In genomic region chr11:66258473-66258893, GRCh38 we compare ENCODE assay signal across 8 cellular contexts. TPM values are rescaled to one million over a fixed set of nuclear protein-coding genes. Genes with fewer than 3 reads are reported as not detected.
DNase-seq lines count a peak whose midpoint lies in the region; ATAC-seq and TF ChIP-seq lines count a peak whose summit lies in the region.

No MANE protein-coding gene starts in this region.

- H3K36me3 ChIP-seq in cardiac muscle cell = no peaks in the 10 kb centered on the region
- no peaks in the 10 kb centered on the region for H3K36me3 ChIP-seq in breast epithelium
- H3K36me3 ChIP-seq in mesendoderm (ENCODE audit: control insufficient read depth, insufficient read depth, low read length) = peaks cover 15% of the 10 kb centered on the region
- peaks cover 0 to 31% of the 10 kb centered on the region in 2 donors for H3K36me3 ChIP-seq in vagina

- TF ChIP-seq CTCF in cardiac muscle cell (IDR thresholded peaks at IDR 0.05; ENCODE audit: low read depth, low read length) (no peak), breast epithelium (IDR thresholded peaks at IDR 0.05) (peak in 1 of 3 donors; percentile 3), vagina (IDR thresholded peaks at IDR 0.05) (no peak)

- no peak for DNase-seq in cardiac muscle cell (ENCODE audit: low read depth in 1 of 2, low spot score in 1 of 2)
- DNase-seq in cardiac septum (ENCODE audit: low spot score) = no peak
- no peak for DNase-seq in breast epithelium (ENCODE audit: low spot score in 2 of 2)
- DNase-seq in mesendoderm = no peak
- no peak for DNase-seq in vagina (ENCODE audit: extremely low spot score in 2 of 2)
- no peak for DNase-seq in ureter (ENCODE audit: low spot score)
- no peak for DNase-seq in cerebellar cortex (ENCODE audit: low spot score)

- H3K79me2 ChIP-seq in mesendoderm (ENCODE audit: control insufficient read depth, insufficient read depth, low read length) = peaks cover 1% of the 10 kb centered on the region

- H3K18ac ChIP-seq in mesendoderm (ENCODE audit: low read length) = no peak overlapping the region

- H2BK5ac ChIP-seq in mesendoderm (ENCODE audit: low read length) = no peak overlapping the region

- no peak overlapping the region for H2BK120ac ChIP-seq in mesendoderm (ENCODE audit: low read depth, low read length)

- no peak for TF ChIP-seq POLR2A in breast epithelium (IDR thresholded peaks at IDR 0.05)
- no peak for TF ChIP-seq POLR2A in vagina (IDR thresholded peaks at IDR 0.05)

- no CpG with 5 or more reads among the region's 28 CpGs for WGBS in mesendoderm (ENCODE audit: extremely low coverage, insufficient coverage, low lambda C conversion rate)

- no peak overlapping the region for H2BK15ac ChIP-seq in mesendoderm (replicated peaks; ENCODE audit: low read depth)

- peaks cover 13% of the 10 kb centered on the region for H3K79me1 ChIP-seq in mesendoderm (ENCODE audit: low read length)

- no peak overlapping the region for H4K8ac ChIP-seq in mesendoderm (ENCODE audit: low read depth, low read length)

- H3K27me3 ChIP-seq in cardiac muscle cell (no peaks in the 10 kb centered on the region), breast epithelium (no peaks in the 10 kb centered on the region), mesendoderm (ENCODE audit: insufficient read depth, low read length, poor library complexity) (no peaks in the 10 kb centered on the region), vagina (no peaks in the 10 kb centered on the region)

- H3K56ac ChIP-seq in mesendoderm (ENCODE audit: low read length) = peak overlapping the region; percentile 96

- H3K23ac ChIP-seq in mesendoderm (ENCODE audit: low read length) = peak overlapping the region; percentile 68

- H2AK5ac ChIP-seq in mesendoderm (ENCODE audit: low read length) = peak overlapping the region; percentile 69

- ATAC-seq in HG03439 (IDR thresholded peaks at IDR 0.05; ENCODE audit: unreplicated experiment) = no peak

- peak overlapping the region; percentile 98 for H3K9ac ChIP-seq in mesendoderm (ENCODE audit: low read length)

- H3K4ac ChIP-seq in mesendoderm (ENCODE audit: low read depth, low read length) = no peak overlapping the region

- H3K4me1 ChIP-seq in cardiac muscle cell (ENCODE audit: low read depth) (peaks cover 6% of the 10 kb centered on the region), breast epithelium (no peaks in the 10 kb centered on the region), mesendoderm (ENCODE audit: control insufficient read depth, low read depth, low read length) (peaks cover 4% of the 10 kb centered on the region), vagina (peaks cover 20% of the 10 kb centered on the region)

- intact Hi-C loops in cardiac septum (cut with DNase I) (loop anchor here (1.0 kb wide), 1 partner anchor 36 kb away; no protein-coding TSS in a partner anchor), breast epithelium (cut with DNase I; ENCODE audit: low total_unique reads) (no loop called here), vagina (cut with DNase I) (no loop called here)

- H3K9me3 ChIP-seq in cardiac muscle cell (ENCODE audit: low read depth) = no peaks in the 10 kb centered on the region
- H3K9me3 ChIP-seq in breast epithelium = no peaks in the 10 kb centered on the region
- H3K9me3 ChIP-seq in vagina = no peaks in the 10 kb centered on the region

- H4K5ac ChIP-seq in mesendoderm (ENCODE audit: low read length) = no peak overlapping the region

- peak overlapping the region; percentile 72 for H3K4me3 ChIP-seq in cardiac muscle cell
- peak overlapping the region; percentile 90 to 99 (median 95) for H3K4me3 ChIP-seq in breast epithelium
- peak overlapping the region; percentile 70 for H3K4me3 ChIP-seq in mesendoderm (ENCODE audit: low read length)
- peak overlapping the region; percentile 83 to 90 for H3K4me3 ChIP-seq in vagina

- peak overlapping the region; percentile 73 for H3K27ac ChIP-seq in cardiac muscle cell
- peak overlapping the region; percentile 80 to 83 for H3K27ac ChIP-seq in breast epithelium
- peak overlapping the region; percentile 9 for H3K27ac ChIP-seq in mesendoderm (ENCODE audit: low read depth, low read length)
- H3K27ac ChIP-seq in vagina = peak overlapping the region; percentile 88

- H3K4me2 ChIP-seq in mesendoderm (ENCODE audit: low read length) = peak overlapping the region; percentile 76

RNA-seq across cellular contexts. Expression of gene KLC2, which starts 1.0 kb away (rescaled TPM):
- total RNA-seq in cardiac muscle cell = 29.7 and 33.9 TPM in 2 replicates
- 41.6 and 46.4 TPM in 2 replicates for polyA plus RNA-seq in cardiac muscle cell
- total RNA-seq in cardiac septum = 43.5 TPM
- 10 to 100 TPM; 13.2 to 15.4 (median 14.1) TPM for total RNA-seq in breast epithelium
- polyA plus RNA-seq in mesendoderm (2013, experiment 1 of 2) = 24.9 TPM
- polyA plus RNA-seq in mesendoderm (2013, experiment 2 of 2) = 23.1 TPM
- 14.0 TPM for total RNA-seq in vagina
- 31.3 TPM for total RNA-seq in ureter

RNA-seq across cellular contexts. Expression of gene RAB1B, which starts 10.0 kb away (rescaled TPM):
- 103 and 135 TPM in 2 replicates for total RNA-seq in cardiac muscle cell
- 17.3 and 21.0 TPM in 2 replicates for polyA plus RNA-seq in cardiac muscle cell
- 124 TPM for total RNA-seq in cardiac septum
- total RNA-seq in breast epithelium = 10 to 100 TPM; 87.2 to 99.4 (median 98.2) TPM
- 110 TPM for polyA plus RNA-seq in mesendoderm (2013, experiment 1 of 2)
- 109 TPM for polyA plus RNA-seq in mesendoderm (2013, experiment 2 of 2)
- 72.7 TPM for total RNA-seq in vagina
- 157 TPM for total RNA-seq in ureter

RNA-seq across cellular contexts. Expression of gene CNIH2, which starts 19.5 kb away (rescaled TPM):
- total RNA-seq in cardiac muscle cell (2.1 and 2.7 TPM in 2 replicates), cardiac septum (0.22 TPM), breast epithelium (under 1 TPM in 1 of 3 donors, not detected in 2; 0.48 TPM), vagina (3.2 TPM), ureter (2.2 TPM)
- 3.3 and 8.9 TPM in 2 replicates for polyA plus RNA-seq in cardiac muscle cell
- 7.9 TPM for polyA plus RNA-seq in mesendoderm (2013, experiment 1 of 2)
- polyA plus RNA-seq in mesendoderm (2013, experiment 2 of 2) = 7.0 TPM

RNA-seq across cellular contexts. Expression of gene YIF1A, which starts 30.5 kb away (rescaled TPM):
- total RNA-seq in cardiac muscle cell (68.2 and 121 TPM in 2 replicates), cardiac septum (74.0 TPM), breast epithelium (10 to 100 TPM; 56.8 to 61.4 (median 57.7) TPM), vagina (130 TPM), ureter (78.7 TPM)
- polyA plus RNA-seq in cardiac muscle cell = 116 and 147 TPM in 2 replicates
- polyA plus RNA-seq in mesendoderm (2013, experiment 1 of 2) = 142 TPM
- 138 TPM for polyA plus RNA-seq in mesendoderm (2013, experiment 2 of 2)

RNA-seq across cellular contexts. Expression of gene TMEM151A, which starts 33.2 kb away (rescaled TPM):
- 2.6 and 3.5 TPM in 2 replicates for total RNA-seq in cardiac muscle cell
- polyA plus RNA-seq in cardiac muscle cell = 0.87 and 2.0 TPM in 2 replicates
- total RNA-seq in cardiac septum = 0.24 TPM
- total RNA-seq in breast epithelium = 1 to 10 TPM in 1 of 3 donors, under 1 TPM in 2; 0.16 to 1.6 (median 0.33) TPM
- 0.27 TPM for polyA plus RNA-seq in mesendoderm (2013, experiment 1 of 2)
- polyA plus RNA-seq in mesendoderm (2013, experiment 2 of 2) = 0.21 TPM
- total RNA-seq in vagina = 1.7 TPM
- total RNA-seq in ureter = not detected

Comparison
In these comparisons a context has a peak if more than half of its experiments do, and no peak if none do; other contexts are left out.
1. H3K27ac ChIP-seq: peak in every context shown above with its lines; median percentile 88 in vagina; 82 in breast epithelium; 73 in cardiac muscle cell; 9 in mesendoderm.